ENCODE assay signal across 26 cellular contexts in genomic region chr12:89928467-89928866, GRCh38.
A peak's percentile ranks its signal among the peaks of the same experiment; 100 is the strongest.
DNase-seq lines count a peak whose midpoint lies in the region; ATAC-seq and TF ChIP-seq lines count a peak whose summit lies in the region.
"Had no signal": no experiment of that assay in that cellular context is flagged by ENCODE, and none has a peak within 500 bp of the region (broad histone marks: within the 10 kb centered on the region; RNA-seq: fewer than 3 reads in every experiment).

No MANE protein-coding gene starts in this region.

- no peak for DNase-seq in stimulated activated naive CD8-positive, alpha-beta T cell treated with anti-CD3 and anti-CD28 coated beads, Interleukin-15, amount 100 ng/mL, for 72 hours
- DNase-seq in T-cell (no peak), NCI-H1048 (lab: John Stamatoyannopoulos, UW) (no peak), CD14-positive monocyte (ENCODE audit: low spot score) (no peak), ascending aorta (ENCODE audit: low spot score in 2 of 2) (no peak)
- DNase-seq: activated naive CD4-positive, alpha-beta T cell treated with anti-CD3 and anti-CD28 coated beads, Interleukin-2, amount 10 ng/mL, durations not matched to agents 7 days and 5 days; COR-L47; cortex of kidney; DMS79; GF-D8; lower lobe of right lung; NCI-H1092; NCI-H1694 treated with DMSO at 0.1 percent for 48 hours; NCI-H524; SIG-M5; stimulated activated CD8-positive, alpha-beta memory T cell treated with anti-CD3 and anti-CD28 coated beads, Interleukin-4, amount 100 ng/mL, for 48 hours; SW 1271; transverse colon had no signal

- no peak overlapping the region for H3K4me3 ChIP-seq in ascending aorta
- H3K4me3 ChIP-seq: BLaER1, cardiac muscle cell, lower lobe of right lung, transverse colon had no signal

- H3K27ac Mint-ChIP-seq in stimulated activated naive CD8-positive, alpha-beta T cell treated with anti-CD3 and anti-CD28 coated beads, Interleukin-15, Interleukin-2, amounts not matched to agents 100 ng/mL and 50 ng/mL, for 24 hours, result peak overlapping the region; percentile 38
- H3K27ac Mint-ChIP-seq in stimulated activated naive CD8-positive, alpha-beta T cell treated with anti-CD3 and anti-CD28 coated beads, Interleukin-15, amount 100 ng/mL, for 72 hours, result no peak overlapping the region
- H3K27ac Mint-ChIP-seq in T-cell (peak overlapping the region in 1 of 2 donors; percentile 36), CD14-positive monocyte (peak overlapping the region in 1 of 7 donors; percentile 4)
- H3K27ac Mint-ChIP-seq: activated naive CD4-positive, alpha-beta T cell treated with anti-CD3 and anti-CD28 coated beads, Interleukin-2, amount 10 ng/mL, durations not matched to agents 7 days and 5 days; nephron; WTC11 had no signal

- POLR2A ChIA-PET in T-cell (lab: Charles Lee), result no interaction called here

- H3K27me3 Mint-ChIP-seq in stimulated activated naive CD8-positive, alpha-beta T cell treated with anti-CD3 and anti-CD28 coated beads, Interleukin-15, Interleukin-2, amounts not matched to agents 100 ng/mL and 50 ng/mL, for 24 hours, result no peaks in the 10 kb centered on the region
- no peaks in the 10 kb centered on the region for H3K27me3 Mint-ChIP-seq in stimulated activated naive CD8-positive, alpha-beta T cell treated with anti-CD3 and anti-CD28 coated beads, Interleukin-15, amount 100 ng/mL, for 72 hours
- H3K27me3 Mint-ChIP-seq in T-cell, result no peaks in the 10 kb centered on the region
- no peaks in the 10 kb centered on the region for H3K27me3 Mint-ChIP-seq in CD14-positive monocyte (ENCODE audit: low read depth in 3 of 3)
- H3K27me3 Mint-ChIP-seq: activated naive CD4-positive, alpha-beta T cell treated with anti-CD3 and anti-CD28 coated beads, Interleukin-2, amount 10 ng/mL, durations not matched to agents 7 days and 5 days had no signal

- no peaks in the 10 kb centered on the region for H3K4me1 ChIP-seq in ascending aorta
- H3K4me1 ChIP-seq: lower lobe of right lung had no signal

- peaks cover 16% of the 10 kb centered on the region for H3K4me1 Mint-ChIP-seq in stimulated activated naive CD8-positive, alpha-beta T cell treated with anti-CD3 and anti-CD28 coated beads, Interleukin-15, Interleukin-2, amounts not matched to agents 100 ng/mL and 50 ng/mL, for 24 hours (ENCODE audit: low read depth)
- H3K4me1 Mint-ChIP-seq in stimulated activated naive CD8-positive, alpha-beta T cell treated with anti-CD3 and anti-CD28 coated beads, Interleukin-15, amount 100 ng/mL, for 72 hours, result peaks cover 5% of the 10 kb centered on the region
- peaks cover 8 to 21% (median 16%) of the 10 kb centered on the region in 3 donors for H3K4me1 Mint-ChIP-seq in T-cell
- H3K4me1 Mint-ChIP-seq in CD14-positive monocyte, result peaks cover 29% of the 10 kb centered on the region

- ATAC-seq in stimulated activated naive CD8-positive, alpha-beta T cell treated with anti-CD3 and anti-CD28 coated beads, Interleukin-15, amount 100 ng/mL, for 72 hours, result no peak
- ATAC-seq in HG02588 (IDR thresholded peaks at IDR 0.05; ENCODE audit: unreplicated experiment) (peak; percentile 36), T-cell (replicated peaks in 1 of 4) (no peak)
- ATAC-seq: HCT116, lower lobe of right lung, WTC11 had no signal

- no peaks in the 10 kb centered on the region for H3K36me3 Mint-ChIP-seq in stimulated activated naive CD8-positive, alpha-beta T cell treated with anti-CD3 and anti-CD28 coated beads, Interleukin-15, Interleukin-2, amounts not matched to agents 100 ng/mL and 50 ng/mL, for 24 hours (ENCODE audit: low read depth)
- no peaks in the 10 kb centered on the region for H3K36me3 Mint-ChIP-seq in T-cell
- H3K36me3 Mint-ChIP-seq in CD14-positive monocyte, result no peaks in the 10 kb centered on the region
- H3K36me3 Mint-ChIP-seq: activated naive CD4-positive, alpha-beta T cell treated with anti-CD3 and anti-CD28 coated beads, Interleukin-2, amount 10 ng/mL, durations not matched to agents 7 days and 5 days; WTC11 had no signal

- intact Hi-C loops in CD14-positive monocyte (cut with micrococcal nuclease), result no loop called here
- intact Hi-C loops in ascending aorta (cut with DNase I), result no loop called here

- CTCF ChIA-PET in T-cell (lab: Charles Lee), result interaction anchor here in 1 of 2 donors (1.4 kb wide), 1 partner anchor 10 kb away, joined by 3 read pairs; no protein-coding TSS in a partner anchor

- TF ChIP-seq POLR2A in Raji (IDR thresholded peaks at IDR 0.05; ENCODE audit: insufficient read depth, low read depth, low read length), result peak; percentile 38; the same call in 1 of the 2 replicates

- H3K9me3 ChIP-seq in ascending aorta, result no peaks in the 10 kb centered on the region
- H3K9me3 ChIP-seq: BLaER1, lower lobe of right lung, transverse colon had no signal

- H3K27ac ChIP-seq in ascending aorta, result no peak overlapping the region
- H3K27ac ChIP-seq: cardiac muscle cell had no signal

- no peaks in the 10 kb centered on the region for H3K27me3 ChIP-seq in ascending aorta
- H3K27me3 ChIP-seq: BLaER1, cardiac muscle cell, transverse colon had no signal

- peak overlapping the region; percentile 21 for H3K4me3 Mint-ChIP-seq in stimulated activated naive CD8-positive, alpha-beta T cell treated with anti-CD3 and anti-CD28 coated beads, Interleukin-15, Interleukin-2, amounts not matched to agents 100 ng/mL and 50 ng/mL, for 24 hours
- no peak overlapping the region for H3K4me3 Mint-ChIP-seq in stimulated activated naive CD8-positive, alpha-beta T cell treated with anti-CD3 and anti-CD28 coated beads, Interleukin-15, amount 100 ng/mL, for 72 hours
- H3K4me3 Mint-ChIP-seq in T-cell, result no peak overlapping the region
- H3K4me3 Mint-ChIP-seq in CD14-positive monocyte, result no peak overlapping the region
- H3K4me3 Mint-ChIP-seq: activated naive CD4-positive, alpha-beta T cell treated with anti-CD3 and anti-CD28 coated beads, Interleukin-2, amount 10 ng/mL, durations not matched to agents 7 days and 5 days; nephron; WTC11 had no signal

- H3K36me3 ChIP-seq in ascending aorta, result no peaks in the 10 kb centered on the region
- H3K36me3 ChIP-seq: BLaER1, cardiac muscle cell, lower lobe of right lung, transverse colon had no signal

- H3K9me3 Mint-ChIP-seq in stimulated activated naive CD8-positive, alpha-beta T cell treated with anti-CD3 and anti-CD28 coated beads, Interleukin-15, Interleukin-2, amounts not matched to agents 100 ng/mL and 50 ng/mL, for 24 hours, result no peaks in the 10 kb centered on the region
- no peaks in the 10 kb centered on the region for H3K9me3 Mint-ChIP-seq in stimulated activated naive CD8-positive, alpha-beta T cell treated with anti-CD3 and anti-CD28 coated beads, Interleukin-15, amount 100 ng/mL, for 72 hours
- H3K9me3 Mint-ChIP-seq in T-cell (no peaks in the 10 kb centered on the region), CD14-positive monocyte (peaks cover 0 to 2% (median 0%) of the 10 kb centered on the region in 7 donors)
- H3K9me3 Mint-ChIP-seq: activated naive CD4-positive, alpha-beta T cell treated with anti-CD3 and anti-CD28 coated beads, Interleukin-2, amount 10 ng/mL, durations not matched to agents 7 days and 5 days; nephron; WTC11 had no signal

- TF ChIP-seq CTCF in CD14-positive monocyte (IDR thresholded peaks at IDR 0.05), result no peak
- TF ChIP-seq CTCF in ascending aorta (IDR thresholded peaks at IDR 0.05), result no peak
